ENCODE assay signal across 19 cellular contexts in genomic region chr10:109898007-109898406, GRCh38.
"Had no signal": no experiment of that assay in that cellular context is flagged by ENCODE, and none has a peak within 500 bp of the region (broad histone marks: within the 10 kb centered on the region; RNA-seq: fewer than 3 reads in every experiment).

No MANE protein-coding gene starts in this region.

- H3K4me3 Mint-ChIP-seq: activated CD4-positive, alpha-beta memory T cell treated with anti-CD3 and anti-CD28 coated beads for 36 hours; activated naive CD8-positive, alpha-beta T cell; activated T-cell treated with anti-CD3 and anti-CD28 coated beads, Interleukin-2, amount 50 U/mL, for 4 hours; naive thymus-derived CD4-positive, alpha-beta T cell had no signal

- H3K27ac Mint-ChIP-seq: activated CD4-positive, alpha-beta memory T cell treated with anti-CD3 and anti-CD28 coated beads for 36 hours; activated naive CD8-positive, alpha-beta T cell; naive thymus-derived CD4-positive, alpha-beta T cell; progenitor cell of endocrine pancreas had no signal

- H3K9me3 ChIP-seq: colonic mucosa, gastroesophageal sphincter, lower lobe of right lung, SJSA1, stomach had no signal

- H3K27me3 ChIP-seq: cardiac muscle cell, colonic mucosa, gastroesophageal sphincter, SJSA1, stomach had no signal

- H3K27ac ChIP-seq: colonic mucosa, SJSA1, VCaP had no signal

- DNase-seq: activated CD4-positive, alpha-beta memory T cell treated with anti-CD3 and anti-CD28 coated beads for 36 hours; activated effector memory CD4-positive, alpha-beta T cell treated with anti-CD3 and anti-CD28 coated beads, Interleukin-2, amount 50 U/mL, for 16 hours; activated T-cell treated with anti-CD3 and anti-CD28 coated beads, Interleukin-2, amount 50 U/mL, for 4 hours; colonic mucosa; effector CD4-positive, alpha-beta T cell; hippocampal formation; lower lobe of right lung; naive thymus-derived CD4-positive, alpha-beta T cell; stimulated activated CD4-positive, alpha-beta T cell treated with anti-CD3 and anti-CD28 coated beads, Interleukin-4, amount 100 ng/mL, for 4 hours; stomach; SW 1271; T-helper 9 cell; trophoblast cell had no signal

- ATAC-seq: activated T-cell treated with anti-CD3 and anti-CD28 coated beads, Interleukin-2, amount 50 U/mL, for 4 hours; gastroesophageal sphincter; lower lobe of right lung; naive thymus-derived CD4-positive, alpha-beta T cell had no signal

- H3K27me3 Mint-ChIP-seq: activated CD4-positive, alpha-beta memory T cell treated with anti-CD3 and anti-CD28 coated beads for 36 hours; activated naive CD8-positive, alpha-beta T cell; naive thymus-derived CD4-positive, alpha-beta T cell; progenitor cell of endocrine pancreas had no signal

- H3K4me3 ChIP-seq: cardiac muscle cell, colonic mucosa, gastroesophageal sphincter, lower lobe of right lung, SJSA1, stomach had no signal

- H3K9me3 Mint-ChIP-seq: activated CD4-positive, alpha-beta memory T cell treated with anti-CD3 and anti-CD28 coated beads for 36 hours; activated T-cell treated with anti-CD3 and anti-CD28 coated beads, Interleukin-2, amount 50 U/mL, for 4 hours; naive thymus-derived CD4-positive, alpha-beta T cell had no signal

- H3K36me3 ChIP-seq: cardiac muscle cell, colonic mucosa, gastroesophageal sphincter, lower lobe of right lung had no signal
